In the genomic region with DNA sequence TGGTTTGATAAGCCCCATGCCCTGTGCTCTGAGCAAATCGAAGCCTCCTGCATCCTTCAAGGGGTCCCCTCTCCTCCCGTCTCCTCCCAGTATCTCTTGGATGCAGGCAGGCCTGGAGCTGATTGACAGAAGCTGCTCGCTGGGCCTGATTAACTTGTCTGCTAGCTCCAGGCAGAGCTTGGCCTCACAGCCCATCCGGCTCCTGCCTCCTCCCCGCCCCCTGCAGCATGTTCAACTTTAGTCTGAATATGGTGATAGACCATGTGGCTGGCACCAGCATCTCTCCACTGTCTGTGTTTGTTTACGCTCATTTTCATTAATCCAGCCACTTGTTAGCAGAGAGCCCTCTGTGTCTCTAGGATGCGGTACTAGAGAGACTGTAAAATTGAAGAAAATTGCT, we compare ENCODE assay signal across 18 cellular contexts.
DNase-seq lines count a peak whose midpoint lies in the region; ATAC-seq and TF ChIP-seq lines count a peak whose summit lies in the region.
"Had no signal": no experiment of that assay in that cellular context is flagged by ENCODE, and none has a peak within 500 bp of the region (broad histone marks: within the 10 kb centered on the region; RNA-seq: fewer than 3 reads in every experiment).

No MANE protein-coding gene starts in this region.

- DNase-seq in T-helper 2 cell treated with Interferon-gamma antibody and Interleukin-4, amounts not matched to agents 5 μg/mL and 100 μg/mL, for 36 hours (ENCODE audit: low spot score): no peak
- no peak for DNase-seq in T-helper 2 cell
- DNase-seq in islet precursor cell: peak; percentile 76
- DNase-seq in AML-193 (lab: John Stamatoyannopoulos, UW): no peak
- no peak for DNase-seq in HT-29 (ENCODE audit: low spot score)
- no peak for DNase-seq in omental fat pad (ENCODE audit: low spot score)
- DNase-seq: activated CD4-positive, alpha-beta memory T cell treated with anti-CD3 and anti-CD28 coated beads for 36 hours; activated naive CD8-positive, alpha-beta T cell treated with anti-CD3 and anti-CD28 coated beads, Interleukin-2, amount 50 U/mL, for 24 hours; activated T-cell treated with anti-CD3 and anti-CD28 coated beads, Interleukin-2, amount 50 U/mL, for 72 hours; foreskin fibroblast; IMR-90; NCI-H526; stimulated activated CD4-positive, alpha-beta T cell treated with anti-CD3 and anti-CD28 coated beads, Interleukin-4, amount 100 ng/mL, for 1 hour; trophoblast cell had no signal

- H3K9me3 Mint-ChIP-seq in T-helper 2 cell treated with Interferon-gamma antibody and Interleukin-4, amounts not matched to agents 5 μg/mL and 100 μg/mL, for 36 hours: peaks cover 10% of the 10 kb centered on the region
- H3K9me3 Mint-ChIP-seq: activated naive CD8-positive, alpha-beta T cell treated with anti-CD3 and anti-CD28 coated beads, Interleukin-2, amount 50 U/mL, for 24 hours; nephron had no signal

- H3K4me3 Mint-ChIP-seq in T-helper 2 cell treated with Interferon-gamma antibody and Interleukin-4, amounts not matched to agents 5 μg/mL and 100 μg/mL, for 36 hours: no peak overlapping the region
- H3K4me3 Mint-ChIP-seq: activated CD4-positive, alpha-beta memory T cell treated with anti-CD3 and anti-CD28 coated beads for 36 hours; activated naive CD8-positive, alpha-beta T cell treated with anti-CD3 and anti-CD28 coated beads, Interleukin-2, amount 50 U/mL, for 24 hours; activated T-cell treated with anti-CD3 and anti-CD28 coated beads, Interleukin-2, amount 50 U/mL, for 72 hours; central memory CD8-positive, alpha-beta T cell; nephron had no signal

- TF ChIP-seq CTCF in omental fat pad (IDR thresholded peaks at IDR 0.05): no peak

- no peaks in the 10 kb centered on the region for H3K36me3 Mint-ChIP-seq in T-helper 2 cell treated with Interferon-gamma antibody and Interleukin-4, amounts not matched to agents 5 μg/mL and 100 μg/mL, for 36 hours (ENCODE audit: low read depth)
- H3K36me3 Mint-ChIP-seq: activated CD4-positive, alpha-beta memory T cell treated with anti-CD3 and anti-CD28 coated beads for 36 hours had no signal

- no peak for ATAC-seq in omental fat pad (ENCODE audit: low FRiP score)
- ATAC-seq in GM19035 (IDR thresholded peaks at IDR 0.05; ENCODE audit: unreplicated experiment): no peak
- ATAC-seq: activated naive CD8-positive, alpha-beta T cell treated with anti-CD3 and anti-CD28 coated beads, Interleukin-2, amount 50 U/mL, for 24 hours; activated T-cell treated with anti-CD3 and anti-CD28 coated beads, Interleukin-2, amount 50 U/mL, for 72 hours had no signal

- H3K27me3 Mint-ChIP-seq in T-helper 2 cell treated with Interferon-gamma antibody and Interleukin-4, amounts not matched to agents 5 μg/mL and 100 μg/mL, for 36 hours (ENCODE audit: low read depth): no peaks in the 10 kb centered on the region
- H3K27me3 Mint-ChIP-seq: activated CD4-positive, alpha-beta memory T cell treated with anti-CD3 and anti-CD28 coated beads for 36 hours; activated naive CD8-positive, alpha-beta T cell treated with anti-CD3 and anti-CD28 coated beads, Interleukin-2, amount 50 U/mL, for 24 hours; central memory CD8-positive, alpha-beta T cell had no signal

- peak overlapping the region; percentile 82 for H3K27ac ChIP-seq in angular gyrus (ENCODE audit: low read depth, low read length)

- no peaks in the 10 kb centered on the region for H3K4me1 Mint-ChIP-seq in T-helper 2 cell treated with Interferon-gamma antibody and Interleukin-4, amounts not matched to agents 5 μg/mL and 100 μg/mL, for 36 hours (ENCODE audit: low read depth)
- H3K4me1 Mint-ChIP-seq: activated naive CD8-positive, alpha-beta T cell treated with anti-CD3 and anti-CD28 coated beads, Interleukin-2, amount 50 U/mL, for 24 hours; central memory CD8-positive, alpha-beta T cell; nephron had no signal

- H3K27ac Mint-ChIP-seq in T-helper 2 cell treated with Interferon-gamma antibody and Interleukin-4, amounts not matched to agents 5 μg/mL and 100 μg/mL, for 36 hours: peak overlapping the region; percentile 36
- H3K27ac Mint-ChIP-seq: activated CD4-positive, alpha-beta memory T cell treated with anti-CD3 and anti-CD28 coated beads for 36 hours; activated naive CD8-positive, alpha-beta T cell treated with anti-CD3 and anti-CD28 coated beads, Interleukin-2, amount 50 U/mL, for 24 hours; activated T-cell treated with anti-CD3 and anti-CD28 coated beads, Interleukin-2, amount 50 U/mL, for 72 hours; nephron had no signal
